Comparison of ENCODE assay signal across 24 cellular contexts in genomic region chr4:92735025-92735665, GRCh38.
"Had no signal": no experiment of that assay in that cellular context is flagged by ENCODE, and none has a peak within 500 bp of the region (broad histone marks: within the 10 kb centered on the region; RNA-seq: fewer than 3 reads in every experiment).

No MANE protein-coding gene starts in this region.

- H3K27me3 ChIP-seq: transverse colon, vagina had no signal

- H3K9ac ChIP-seq: parathyroid adenoma had no signal

- ATAC-seq: left colon; natural killer cell treated with Interleukin-12 subunit alpha and Interleukin-12 subunit beta and Interleukin-15 and Interleukin-18, amount 100 ng/mL, for 72 hours; sciatic nerve; stimulated activated memory B cell treated with anti-CD40 and anti-IgM and Interleukin-4, amounts not matched to agents 10 μg/mL and 1 μg/mL and 100 μg/mL, for 72 hours had no signal

- H3K4me3 ChIP-seq: transverse colon, vagina had no signal

- H3K36me3 ChIP-seq: transverse colon, vagina had no signal

- H3K79me2 ChIP-seq: parathyroid adenoma had no signal

- H2AFZ ChIP-seq: parathyroid adenoma had no signal

- DNase-seq: activated B cell treated with CpG ODN at 0.5 μM for 24 hours; activated CD4-positive, alpha-beta T cell treated with anti-CD3 and anti-CD28 coated beads for 4 hours; activated CD4-positive, alpha-beta T cell treated with anti-CD3 and anti-CD28 coated beads, Interleukin-2, amount 50 U/mL, for 48 hours; activated CD8-positive, alpha-beta memory T cell treated with anti-CD3 and anti-CD28 coated beads, Interleukin-2, amount 50 U/mL, for 48 hours; activated naive CD4-positive, alpha-beta T cell treated with Interleukin-2 at 50 U/mL for 16 hours; activated naive CD8-positive, alpha-beta T cell treated with anti-CD3 and anti-CD28 coated beads for 36 hours; activated T-cell treated with anti-CD3 and anti-CD28 coated beads, Interleukin-2, amount 50 U/mL, for 48 hours; cerebellar nuclear complex; cortex of kidney; foreskin fibroblast; left colon; nucleus accumbens; small intestine; stimulated activated CD4-positive, alpha-beta T cell treated with anti-CD3 and anti-CD28 coated beads, Interleukin-15, amount 100 ng/mL, for 24 hours; T1000; transverse colon had no signal

- H3K27ac ChIP-seq: parathyroid adenoma, transverse colon, vagina had no signal

- H3K4me1 ChIP-seq: parathyroid adenoma, transverse colon, vagina had no signal

- FAIRE-seq: astrocyte, endometrium, keratinocyte, small intestine had no signal

- H3K9me3 ChIP-seq: transverse colon, vagina had no signal
